Comparison of ENCODE assay signal across 20 cellular contexts in genomic region chr9:127463891-127464290, GRCh38. TPM values are rescaled to one million over a fixed set of nuclear protein-coding genes. Genes with fewer than 3 reads are reported as not detected.
DNase-seq lines count a peak whose midpoint lies in the region; ATAC-seq and TF ChIP-seq lines count a peak whose summit lies in the region.
"Had no signal": no experiment of that assay in that cellular context is flagged by ENCODE, and none has a peak within 500 bp of the region (broad histone marks: within the 10 kb centered on the region; RNA-seq: fewer than 3 reads in every experiment).

No MANE protein-coding gene starts in this region.

- H3K9me3 ChIP-seq in BE2C = no peaks in the 10 kb centered on the region
- H3K9me3 ChIP-seq: mucosa of descending colon had no signal

- H3K9me3 Mint-ChIP-seq in naive thymus-derived CD8-positive, alpha-beta T cell = no peaks in the 10 kb centered on the region
- H3K9me3 Mint-ChIP-seq: activated naive CD8-positive, alpha-beta T cell treated with anti-CD3 and anti-CD28 coated beads, Interleukin-2, amount 10 ng/mL, durations not matched to agents 7 days and 5 days; activated T-helper 17 cell treated with anti-CD3 and anti-CD28 coated beads, Interleukin-2, amount 50 U/mL, for 72 hours had no signal

- DNase-seq in BE2C (peak; percentile 41), brain microvascular endothelial cell (peak; percentile 66), left cardiac atrium (peak; percentile 63), non-pigmented ciliary epithelial cell (ENCODE audit: low read depth) (peak; percentile 41), H4 (ENCODE audit: low spot score) (no peak), NCI-H2171 treated with DMSO at 0.1 percent for 48 hours (lab: John Stamatoyannopoulos, UW) (no peak), medulla oblongata (ENCODE audit: extremely low spot score) (no peak)
- no peak for DNase-seq in naive thymus-derived CD8-positive, alpha-beta T cell
- DNase-seq: activated CD4-positive, alpha-beta T cell treated with anti-CD3 and anti-CD28 coated beads for 4 hours; activated naive CD8-positive, alpha-beta T cell treated with anti-CD3 and anti-CD28 coated beads, Interleukin-2, amount 10 ng/mL, durations not matched to agents 7 days and 5 days; dermis blood vessel endothelial cell; MM.1S; mucosa of descending colon; NCI-H1436; NCI-H748 treated with DMSO at 0.1 percent for 48 hours; SHP77; stimulated activated CD4-positive, alpha-beta T cell treated with anti-CD3 and anti-CD28 coated beads, Interleukin-15, amount 100 ng/mL, for 24 hours; T-helper 1 cell had no signal

- H3K4me1 ChIP-seq in BE2C = peaks cover 5% of the 10 kb centered on the region

- ATAC-seq in left cardiac atrium = peak; percentile 92
- ATAC-seq in naive thymus-derived CD8-positive, alpha-beta T cell = no peak
- ATAC-seq: activated T-helper 17 cell treated with anti-CD3 and anti-CD28 coated beads, Interleukin-2, amount 50 U/mL, for 72 hours; mucosa of descending colon had no signal

- H3K4me1 Mint-ChIP-seq in naive thymus-derived CD8-positive, alpha-beta T cell = no peaks in the 10 kb centered on the region
- H3K4me1 Mint-ChIP-seq: activated T-helper 17 cell treated with anti-CD3 and anti-CD28 coated beads, Interleukin-2, amount 50 U/mL, for 72 hours had no signal

- peaks cover 0 to 64% (median 26%) of the 10 kb centered on the region in 3 donors for H3K36me3 Mint-ChIP-seq in naive thymus-derived CD8-positive, alpha-beta T cell

- H3K27ac Mint-ChIP-seq in naive thymus-derived CD8-positive, alpha-beta T cell = no peak overlapping the region
- H3K27ac Mint-ChIP-seq: activated naive CD8-positive, alpha-beta T cell treated with anti-CD3 and anti-CD28 coated beads, Interleukin-2, amount 10 ng/mL, durations not matched to agents 7 days and 5 days; activated T-helper 17 cell treated with anti-CD3 and anti-CD28 coated beads, Interleukin-2, amount 50 U/mL, for 72 hours had no signal

- TF ChIP-seq CTCF in BE2C (IDR thresholded peaks at IDR 0.05; ENCODE audit: low read depth, low read length) (no peak), brain microvascular endothelial cell (IDR thresholded peaks at IDR 0.05; ENCODE audit: low read depth, low read length, missing control alignments) (no peak)

- H3K4me3 Mint-ChIP-seq in naive thymus-derived CD8-positive, alpha-beta T cell = no peak overlapping the region
- H3K4me3 Mint-ChIP-seq: activated naive CD8-positive, alpha-beta T cell treated with anti-CD3 and anti-CD28 coated beads, Interleukin-2, amount 10 ng/mL, durations not matched to agents 7 days and 5 days; activated T-helper 17 cell treated with anti-CD3 and anti-CD28 coated beads, Interleukin-2, amount 50 U/mL, for 72 hours had no signal

- intact Hi-C loops in left cardiac atrium (cut with DNase I) = no loop called here

- in situ Hi-C loops in brain microvascular endothelial cell (cut with HindIII; ENCODE audit: low pct_ligation_motif_present, low sequenced_read_pairs) = no loop called here

- H3K27me3 Mint-ChIP-seq in naive thymus-derived CD8-positive, alpha-beta T cell = no peaks in the 10 kb centered on the region
- H3K27me3 Mint-ChIP-seq: activated naive CD8-positive, alpha-beta T cell treated with anti-CD3 and anti-CD28 coated beads, Interleukin-2, amount 10 ng/mL, durations not matched to agents 7 days and 5 days; activated T-helper 17 cell treated with anti-CD3 and anti-CD28 coated beads, Interleukin-2, amount 50 U/mL, for 72 hours had no signal

- H3K4me3 ChIP-seq in BE2C (ENCODE audit: low read depth, low read length) (no peak overlapping the region), brain microvascular endothelial cell (ENCODE audit: low read depth, low read length) (no peak overlapping the region)
- H3K4me3 ChIP-seq: mucosa of descending colon had no signal

- H3K36me3 ChIP-seq in BE2C (peaks cover 31% of the 10 kb centered on the region), brain microvascular endothelial cell (replicated peaks) (peaks cover 43% of the 10 kb centered on the region)

- POLR2A ChIA-PET in naive thymus-derived CD8-positive, alpha-beta T cell (lab: Charles Lee) = interaction anchor here (0.6 kb wide), 1 partner anchor 13 kb away, joined by 3 read pairs; the partner anchor contains the start of genes LRSAM1 and RPL12

- H3K27ac ChIP-seq in brain microvascular endothelial cell = peak overlapping the region; percentile 40
- H3K27ac ChIP-seq: C4-2B had no signal

- H3K27me3 ChIP-seq in BE2C (no peaks in the 10 kb centered on the region), brain microvascular endothelial cell (replicated peaks) (no peaks in the 10 kb centered on the region)

RNA-seq across cellular contexts. Expression of gene LRSAM1, which starts 12.6 kb away (rescaled TPM):
- polyA plus RNA-seq in BE2C (2012; ENCODE audit: insufficient read depth, insufficient read length, low read depth) = 20.5 TPM
- total RNA-seq in left cardiac atrium = 10 to 100 TPM; 17.2 to 22.6 TPM
- 2.6 and 5.7 TPM in 2 replicates for total RNA-seq in H4 (2014; rRNA removed; shearing (Covaris generic))
- total RNA-seq in naive thymus-derived CD8-positive, alpha-beta T cell = 10 to 100 TPM; 24.2 to 26.4 TPM
- polyA plus RNA-seq in naive thymus-derived CD8-positive, alpha-beta T cell = 1 to 10 TPM; 4.3 to 9.6 (median 5.0) TPM

RNA-seq across cellular contexts. Expression of gene RPL12, which starts 12.7 kb away (rescaled TPM):
- polyA plus RNA-seq in BE2C (2012; ENCODE audit: insufficient read depth, insufficient read length, low read depth) = 694 TPM
- 100 to 1,000 TPM; 691 to 730 TPM for total RNA-seq in left cardiac atrium
- total RNA-seq in H4 (2014; rRNA removed; shearing (Covaris generic)) = 2,219 and 2,463 TPM in 2 replicates
- 1,000 to 10,000 TPM; 1,452 to 1,480 TPM for total RNA-seq in naive thymus-derived CD8-positive, alpha-beta T cell
- polyA plus RNA-seq in naive thymus-derived CD8-positive, alpha-beta T cell = 1,000 to 10,000 TPM; 1,731 to 2,420 (median 2,163) TPM

RNA-seq across cellular contexts. Expression of gene ZNF79, which starts 39.7 kb away (rescaled TPM):
- 12.8 TPM for polyA plus RNA-seq in BE2C (2012; ENCODE audit: insufficient read depth, insufficient read length, low read depth)
- total RNA-seq in left cardiac atrium = 1 to 10 TPM; 6.2 to 6.6 TPM
- 6.1 and 7.0 TPM in 2 replicates for total RNA-seq in H4 (2014; rRNA removed; shearing (Covaris generic))
- 10 to 100 TPM; 15.2 to 17.2 TPM for total RNA-seq in naive thymus-derived CD8-positive, alpha-beta T cell
- 1 to 10 TPM; 3.3 to 6.6 (median 4.9) TPM for polyA plus RNA-seq in naive thymus-derived CD8-positive, alpha-beta T cell

Comparison
In these comparisons a context has a peak if more than half of its experiments do, and no peak if none do; other contexts are left out.
1. DNase-seq: peak in BE2C (single experiment), brain microvascular endothelial cell (single experiment), left cardiac atrium (single experiment) and non-pigmented ciliary epithelial cell (single experiment); none in H4 (single experiment), NCI-H2171 treated with DMSO at 0.1 percent for 48 hours (single experiment), naive thymus-derived CD8-positive, alpha-beta T cell (0 of 10) and medulla oblongata (single experiment).
2. ATAC-seq: peak in left cardiac atrium (2 of 2); none in naive thymus-derived CD8-positive, alpha-beta T cell (0 of 2).